2 cellular contexts compared by ENCODE assay signal in genomic region chr7:26318921-26319320, GRCh38.
TF ChIP-seq lines count a peak whose summit lies in the region.

No MANE protein-coding gene starts in this region.

TF ChIP-seq in IMR-90, 13 proteins besides CTCF, POLR2A, EP300 and RAD21:
- no peak for TF ChIP-seq SMC3 (IDR thresholded peaks at IDR 0.05; ENCODE audit: low read depth, low read length)
- TF ChIP-seq MAZ (IDR thresholded peaks at IDR 0.05; ENCODE audit: borderline replicate concordance, low read depth, low read length) = no peak
- no peak for TF ChIP-seq ELK1 (IDR thresholded peaks at IDR 0.05; ENCODE audit: borderline replicate concordance, low read depth, low read length)
- no peak for TF ChIP-seq CEBPB (IDR thresholded peaks at IDR 0.05; ENCODE audit: low read depth, low read length)
- TF ChIP-seq USF2 (IDR thresholded peaks at IDR 0.05; ENCODE audit: low read depth, low read length) = no peak
- no peak for TF ChIP-seq MXI1 (IDR thresholded peaks at IDR 0.05; ENCODE audit: borderline replicate concordance, low read depth, low read length)
- TF ChIP-seq BHLHE40 (IDR thresholded peaks at IDR 0.05; ENCODE audit: low read depth, low read length) = no peak
- TF ChIP-seq RFX5 (IDR thresholded peaks at IDR 0.05; ENCODE audit: low read depth, low read length) = no peak
- no peak for TF ChIP-seq RCOR1 (IDR thresholded peaks at IDR 0.05; ENCODE audit: insufficient replicate concordance, low read length)
- no peak for TF ChIP-seq NFE2L2 (IDR thresholded peaks at IDR 0.05; ENCODE audit: low read depth, low read length)
- TF ChIP-seq CHD1 (IDR thresholded peaks at IDR 0.05; ENCODE audit: low read depth, low read length) = no peak
- no peak for TF ChIP-seq MAFK (IDR thresholded peaks at IDR 0.05; ENCODE audit: low read depth, low read length)
- no peak for TF ChIP-seq FOS (IDR thresholded peaks at IDR 0.05; ENCODE audit: low read depth, low read length)

TF ChIP-seq in K562, 482 proteins besides CTCF, POLR2A, EP300 and RAD21:
- TF ChIP-seq CEBPB (tag; IDR thresholded peaks at IDR 0.05) = no peak
- peak; percentile 17 for TF ChIP-seq ZFP36 (IDR thresholded peaks at IDR 0.05; ENCODE audit: low read depth, low read length, partially characterized antibody)
TF ChIP-seq in K562: peak in this region for 1.
